In the genomic region with DNA sequence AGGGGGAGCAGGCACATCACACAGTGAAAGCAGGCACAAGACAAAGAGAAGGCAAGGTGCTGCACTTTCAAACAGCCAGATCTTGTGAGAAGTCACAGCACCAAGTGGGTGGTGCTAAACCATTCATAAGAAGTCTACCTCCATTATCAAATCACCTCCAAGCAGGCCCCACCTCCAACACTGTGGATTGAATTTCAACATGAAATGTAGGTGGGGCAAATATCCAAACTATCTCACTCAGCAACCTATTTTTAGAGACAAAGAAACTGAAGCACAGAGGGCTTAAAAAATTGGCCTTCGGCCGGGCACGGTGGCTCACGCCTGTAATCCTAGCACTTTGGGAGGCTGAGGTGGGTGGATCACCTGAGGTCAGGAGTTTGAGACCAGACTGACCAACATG, we compare ENCODE assay signal across 23 cellular contexts.
A peak's percentile ranks its signal among the peaks of the same experiment; 100 is the strongest.
DNase-seq lines count a peak whose midpoint lies in the region; ATAC-seq, FAIRE-seq and TF ChIP-seq lines count a peak whose summit lies in the region.
"Had no signal": no experiment of that assay in that cellular context is flagged by ENCODE, and none has a peak within 500 bp of the region (broad histone marks: within the 10 kb centered on the region; RNA-seq: fewer than 3 reads in every experiment).

No MANE protein-coding gene starts in this region.

- FAIRE-seq in bronchial epithelial cell (lab: Jason Lieb, UNC), result no peak
- FAIRE-seq: A549, D721Med, G401.6, GM12891, GM19239 had no signal

- H3K4me1 Mint-ChIP-seq in MCF 10A (ENCODE audit: insufficient read depth, unreplicated experiment), result peaks cover 8% of the 10 kb centered on the region
- H3K4me1 Mint-ChIP-seq: B cell, CD14-positive monocyte had no signal

- TF ChIP-seq CTCF in MCF 10A (IDR thresholded peaks at IDR 0.05; ENCODE audit: unreplicated experiment) (no peak), mammary epithelial cell (conservative IDR thresholded peaks at IDR 0.05 in 1 of 2, IDR thresholded peaks at IDR 0.05 in 1 of 2; ENCODE audit: extremely low read depth in 1 of 2, insufficient read depth in 1 of 2, low read depth in 1 of 2, low read length in 2 of 2) (no peak), bronchial epithelial cell (IDR thresholded peaks at IDR 0.05; ENCODE audit: insufficient read depth, low read length, severe bottlenecking) (no peak)

- CTCF ChIA-PET in MCF 10A (lab: Yijun Ruan, JAX), result interaction anchor here (0.6 kb wide), 1 partner anchor 388 kb away, joined by 5 read pairs; no protein-coding TSS in a partner anchor
- CTCF ChIA-PET in mammary epithelial cell (lab: Charles Lee; ENCODE audit: low non-redundant PET), result no interaction called here

- H3K4me3 Mint-ChIP-seq in MCF 10A (ENCODE audit: unreplicated experiment), result no peak overlapping the region
- H3K4me3 Mint-ChIP-seq: B cell; CD14-positive monocyte; CD4-positive, alpha-beta T cell; CD8-positive, alpha-beta T cell had no signal

- intact Hi-C loops in MCF 10A (cut with micrococcal nuclease) (no loop called here), mammary epithelial cell (cut with micrococcal nuclease) (no loop called here), left cardiac atrium (cut with DNase I) (no loop called here)

- DNase-seq in MCF 10A (ENCODE audit: unreplicated experiment) (peak; percentile 16), mammary epithelial cell (no peak), bronchial epithelial cell (ENCODE audit: low read depth) (peak; percentile 46), left cardiac atrium (no peak)
- DNase-seq: AML-193; C1 segment of cervical spinal cord; Caco-2; Calu3; CD4-positive, alpha-beta T cell; CD8-positive, alpha-beta T cell; DMS79 treated with DMSO at 0.1 percent for 48 hours; GF-D8 had no signal

- no peak overlapping the region for H3K27ac ChIP-seq in mammary epithelial cell (ENCODE audit: insufficient read depth, low read depth, low read length)
- H3K27ac ChIP-seq: 22Rv1, A549 had no signal

- H3K4me1 ChIP-seq in mammary epithelial cell (ENCODE audit: insufficient read depth, low read length), result no peaks in the 10 kb centered on the region
- H3K4me1 ChIP-seq: A549, Caco-2 had no signal

- dilution Hi-C loops in mammary epithelial cell (cut with HindIII; ENCODE audit: low sequenced_read_pairs), result no loop called here

- H3K9ac ChIP-seq in mammary epithelial cell (ENCODE audit: insufficient read depth, low read length), result no peak overlapping the region

- H3K4me3 ChIP-seq in mammary epithelial cell (replicated peaks in 1 of 3; ENCODE audit: insufficient read depth in 1 of 3, low read depth in 2 of 3, low read length in 3 of 3), result no peak overlapping the region
- no peak overlapping the region for H3K4me3 ChIP-seq in bronchial epithelial cell (ENCODE audit: low read depth, low read length)
- H3K4me3 ChIP-seq: A549 had no signal

- H3K27me3 ChIP-seq in mammary epithelial cell (ENCODE audit: insufficient read depth, low read length), result no peaks in the 10 kb centered on the region
- H3K27me3 ChIP-seq in bronchial epithelial cell (ENCODE audit: control insufficient read depth, insufficient read depth, low read length), result no peaks in the 10 kb centered on the region

- no peak overlapping the region for H2AFZ ChIP-seq in mammary epithelial cell (ENCODE audit: low read depth, low read length)

- H3K4me2 ChIP-seq in mammary epithelial cell (ENCODE audit: insufficient read depth, low read depth, low read length), result no peak overlapping the region
- H3K4me2 ChIP-seq: A549 had no signal

- BruUV-seq in MCF 10A (replicated peaks; lab: Mats Ljungman, UMichigan) (no TSS peak), mammary epithelial cell (replicated peaks; lab: Mats Ljungman, UMichigan) (no TSS peak)

- in situ Hi-C loops in mammary epithelial cell (cut with MboI; ENCODE audit: low sequenced_read_pairs in 2 of 2), result no loop called here

- WGBS in mammary epithelial cell (ENCODE audit: low coverage, missing lambda C conversion rate), result 85% methylated on average over 4 of the region's 4 CpGs

- H3K27ac Mint-ChIP-seq in MCF 10A (ENCODE audit: low read depth, unreplicated experiment), result no peak overlapping the region
- H3K27ac Mint-ChIP-seq: B cell; CD14-positive monocyte; CD4-positive, alpha-beta T cell; CD8-positive, alpha-beta T cell had no signal

- no peaks in the 10 kb centered on the region for H4K20me1 ChIP-seq in mammary epithelial cell (ENCODE audit: insufficient read depth, low read length)

- H3K79me2 ChIP-seq in mammary epithelial cell (ENCODE audit: insufficient read depth, low read length), result no peaks in the 10 kb centered on the region

- POLR2A ChIA-PET in MCF 10A (lab: Yijun Ruan, JAX), result interaction anchor here (1.1 kb wide), 1 partner anchor 384 kb away, joined by 3 read pairs; no protein-coding TSS in a partner anchor

- no peaks in the 10 kb centered on the region for H3K36me3 Mint-ChIP-seq in MCF 10A (ENCODE audit: insufficient read depth, unreplicated experiment)
- H3K36me3 Mint-ChIP-seq: CD14-positive monocyte; CD8-positive, alpha-beta T cell had no signal

- no peaks in the 10 kb centered on the region for H3K27me3 Mint-ChIP-seq in MCF 10A (ENCODE audit: insufficient read depth, unreplicated experiment)

- H3K9me3 Mint-ChIP-seq in MCF 10A (ENCODE audit: unreplicated experiment), result no peaks in the 10 kb centered on the region
- H3K9me3 Mint-ChIP-seq: CD4-positive, alpha-beta T cell; CD8-positive, alpha-beta T cell had no signal

- H3K36me3 ChIP-seq in mammary epithelial cell (ENCODE audit: insufficient read depth, low read length) (no peaks in the 10 kb centered on the region), bronchial epithelial cell (ENCODE audit: control insufficient read depth, insufficient read depth, low read length) (no peaks in the 10 kb centered on the region)

- H3K9me3 ChIP-seq in mammary epithelial cell (replicated peaks; ENCODE audit: insufficient read depth, low read length), result no peaks in the 10 kb centered on the region
- H3K9me3 ChIP-seq: Caco-2 had no signal

- ATAC-seq in esophagus mucosa, result peak; percentile 80
- no peak for ATAC-seq in left cardiac atrium
- no peak for ATAC-seq in HG03565 (IDR thresholded peaks at IDR 0.05; ENCODE audit: unreplicated experiment)
- no peak for ATAC-seq in HG03354 (IDR thresholded peaks at IDR 0.05; ENCODE audit: poor library complexity, severe bottlenecking, unreplicated experiment)
- ATAC-seq: A549; CD8-positive, alpha-beta T cell had no signal

Comparison
In these comparisons a context has a peak if more than half of its experiments do, and no peak if none do; other contexts are left out.
1. DNase-seq: peak in MCF 10A (single experiment) and bronchial epithelial cell (single experiment); none in mammary epithelial cell (single experiment) and left cardiac atrium (single experiment).